In the genomic region with DNA sequence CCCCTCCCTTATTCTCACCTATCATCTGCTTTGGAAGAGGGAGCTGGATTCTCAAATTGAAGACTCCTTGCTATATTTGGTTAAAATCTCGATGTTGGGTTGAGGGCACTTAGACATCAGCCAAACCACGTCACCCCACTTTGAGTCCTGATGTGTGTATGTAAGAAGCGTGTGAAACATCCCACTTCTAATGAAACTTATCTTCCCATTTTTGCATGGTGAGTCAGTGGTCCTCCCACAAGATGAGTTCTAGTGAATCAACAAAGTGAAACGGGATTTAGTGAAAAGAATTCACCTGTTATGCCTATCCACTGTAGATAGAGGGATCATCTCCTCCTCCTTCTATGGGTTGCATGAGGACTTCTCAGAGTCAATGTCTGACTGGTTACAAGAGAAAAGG, we compare ENCODE assay signal across 21 cellular contexts. TPM values are rescaled to one million over a fixed set of nuclear protein-coding genes. Genes with fewer than 3 reads are reported as not detected.
A peak's percentile ranks its signal among the peaks of the same experiment; 100 is the strongest.
DNase-seq lines count a peak whose midpoint lies in the region; ATAC-seq, FAIRE-seq and TF ChIP-seq lines count a peak whose summit lies in the region.
"Had no signal": no experiment of that assay in that cellular context is flagged by ENCODE, and none has a peak within 500 bp of the region (broad histone marks: within the 10 kb centered on the region; RNA-seq: fewer than 3 reads in every experiment).

No MANE protein-coding gene starts in this region.

- H3K9ac ChIP-seq in HepG2 (ENCODE audit: insufficient read depth, low read depth, low read length) = no peak overlapping the region

- in situ Hi-C loops in HepG2 (cut with HindIII; ENCODE audit: extremely low pct_ligation_motif_present, low pct_unique_long_range_greater_than_20kb) = no loop called here

- H2AFZ ChIP-seq in HepG2 (ENCODE audit: low read length) = no peak overlapping the region

- H3K9me3 Mint-ChIP-seq in stimulated activated memory B cell treated with anti-CD40 and anti-IgM and Interleukin-4, amounts not matched to agents 10 μg/mL and 1 μg/mL and 100 μg/mL, for 72 hours = peaks cover 11% of the 10 kb centered on the region

- H3K9me3 ChIP-seq in HepG2 (ENCODE audit: low read length) (no peaks in the 10 kb centered on the region), right lobe of liver (no peaks in the 10 kb centered on the region), right cardiac atrium (ENCODE audit: control insufficient read depth, low read length) (no peaks in the 10 kb centered on the region)
- H3K9me3 ChIP-seq: BE2C had no signal

- TF ChIP-seq EP300 in HepG2 (IDR thresholded peaks at IDR 0.05; ENCODE audit: low read depth in 2 of 2, low read length in 2 of 2) (no peak), HepG2 (CRISPR knock-in tag; IDR thresholded peaks at IDR 0.05; ENCODE audit: borderline replicate concordance) (no peak)

- H3K27me3 ChIP-seq in HepG2 (ENCODE audit: control insufficient read depth in 1 of 2, insufficient read depth in 2 of 2, low read length in 2 of 2) (no peaks in the 10 kb centered on the region), right lobe of liver (no peaks in the 10 kb centered on the region), right cardiac atrium (ENCODE audit: control insufficient read depth, insufficient read depth) (no peaks in the 10 kb centered on the region)
- H3K27me3 ChIP-seq: BE2C had no signal

- no peaks in the 10 kb centered on the region for H3K4me1 Mint-ChIP-seq in stimulated activated memory B cell treated with anti-CD40 and anti-IgM and Interleukin-4, amounts not matched to agents 10 μg/mL and 1 μg/mL and 100 μg/mL, for 72 hours
- H3K4me1 Mint-ChIP-seq: IgD-negative memory B cell had no signal

- peaks cover 12% of the 10 kb centered on the region for H3K36me3 Mint-ChIP-seq in stimulated activated memory B cell treated with anti-CD40 and anti-IgM and Interleukin-4, amounts not matched to agents 10 μg/mL and 1 μg/mL and 100 μg/mL, for 72 hours

- TF ChIP-seq CTCF in HepG2 (CRISPR knock-in tag; IDR thresholded peaks at IDR 0.05) (no peak), right lobe of liver (IDR thresholded peaks at IDR 0.05) (no peak)

- no peak overlapping the region for H3K27ac ChIP-seq in HepG2 (ENCODE audit: extremely low read length, insufficient read depth, low read length)
- H3K27ac ChIP-seq in right lobe of liver = no peak overlapping the region
- no peak overlapping the region for H3K27ac ChIP-seq in right cardiac atrium (ENCODE audit: low read length)
- H3K27ac ChIP-seq: RWPE1 had no signal

- H3K79me2 ChIP-seq in HepG2 (ENCODE audit: insufficient read depth, low read length) = no peaks in the 10 kb centered on the region

- peaks cover 38% of the 10 kb centered on the region for H3K4me1 ChIP-seq in HepG2 (ENCODE audit: insufficient read depth, low read length)
- H3K4me1 ChIP-seq in right lobe of liver = no peaks in the 10 kb centered on the region
- peaks cover 4% of the 10 kb centered on the region for H3K4me1 ChIP-seq in right cardiac atrium (ENCODE audit: control insufficient read depth, insufficient read depth, low read length)
- H3K4me1 ChIP-seq: BE2C, Caco-2 had no signal

- no peak for TF ChIP-seq RAD21 in HepG2 (CRISPR knock-in tag; IDR thresholded peaks at IDR 0.05)

- CTCF ChIA-PET in HepG2 (lab: Yijun Ruan, JAX; ENCODE audit: low intra/inter-chr PET ratio, low total read pairs) = no interaction called here

- H3K36me3 ChIP-seq in HepG2 (replicated peaks in 1 of 2; ENCODE audit: control insufficient read depth in 1 of 2, insufficient read depth in 2 of 2, low read length in 2 of 2) (no peaks in the 10 kb centered on the region), right lobe of liver (no peaks in the 10 kb centered on the region)
- H3K36me3 ChIP-seq: BE2C had no signal

- no peak overlapping the region for H3K4me3 Mint-ChIP-seq in stimulated activated memory B cell treated with anti-CD40 and anti-IgM and Interleukin-4, amounts not matched to agents 10 μg/mL and 1 μg/mL and 100 μg/mL, for 72 hours
- H3K4me3 Mint-ChIP-seq: CD4-positive, alpha-beta T cell; IgD-negative memory B cell had no signal

- no peak overlapping the region for H3K27ac Mint-ChIP-seq in stimulated activated memory B cell treated with anti-CD40 and anti-IgM and Interleukin-4, amounts not matched to agents 10 μg/mL and 1 μg/mL and 100 μg/mL, for 72 hours
- H3K27ac Mint-ChIP-seq: CD4-positive, alpha-beta T cell; IgD-negative memory B cell had no signal

- ATAC-seq in HepG2 = no peak; the same call in 2 of the 3 replicates
- no peak for ATAC-seq in right lobe of liver
- ATAC-seq in right cardiac atrium = no peak
- ATAC-seq in stimulated activated memory B cell treated with anti-CD40 and anti-IgM and Interleukin-4, amounts not matched to agents 10 μg/mL and 1 μg/mL and 100 μg/mL, for 72 hours = no peak

- intact Hi-C loops in HepG2 (cut with micrococcal nuclease; ENCODE audit: unreplicated experiment) (loop anchor here (2.0 kb wide), 1 partner anchor 47 kb away; no protein-coding TSS in a partner anchor), right lobe of liver (cut with DNase I) (no loop called here), right cardiac atrium (cut with DNase I) (no loop called here)

- WGBS in HepG2 (ENCODE audit: low lambda C conversion rate) = 63% methylated on average over 4 of the region's 4 CpGs
- WGBS in right lobe of liver (ENCODE audit: insufficient coverage, low coverage, low lambda C conversion rate, missing lambda C conversion rate) = 67% methylated on average over 2 of the region's 4 CpGs
- WGBS in right cardiac atrium = 84% methylated on average over 4 of the region's 4 CpGs

- H4K20me1 ChIP-seq in HepG2 (ENCODE audit: insufficient read depth, low read length) = no peaks in the 10 kb centered on the region

- FAIRE-seq in HepG2 (lab: Jason Lieb, UNC) = no peak
- no peak for FAIRE-seq in RCC 7860 (lab: Jason Lieb, UNC)

- H3K27me3 Mint-ChIP-seq in stimulated activated memory B cell treated with anti-CD40 and anti-IgM and Interleukin-4, amounts not matched to agents 10 μg/mL and 1 μg/mL and 100 μg/mL, for 72 hours = peaks cover 49% of the 10 kb centered on the region

- H3K4me2 ChIP-seq in HepG2 (ENCODE audit: low read depth, low read length) = peak overlapping the region; percentile 48

- no peak overlapping the region for H3K4me3 ChIP-seq in HepG2 (replicated peaks in 1 of 3; ENCODE audit: insufficient read depth in 1 of 3, low read depth in 2 of 3, low read length in 3 of 3)
- no peak overlapping the region for H3K4me3 ChIP-seq in right lobe of liver
- H3K4me3 ChIP-seq in right cardiac atrium (ENCODE audit: low read length) = no peak overlapping the region

- TF ChIP-seq POLR2A in HepG2 (IDR thresholded peaks at IDR 0.05; ENCODE audit: insufficient read depth in 1 of 2, low read depth in 2 of 2, low read length in 2 of 2) (no peak), right lobe of liver (IDR thresholded peaks at IDR 0.05) (no peak)

- no TSS peak for BruUV-seq in HepG2 (replicated peaks; lab: Mats Ljungman, UMichigan)

- POLR2A ChIA-PET in HepG2 (lab: Yijun Ruan, JAX) = interaction anchor here (1.1 kb wide), 1 partner anchor 46 kb away, joined by 6 read pairs; no protein-coding TSS in a partner anchor

- DNase-seq in HepG2 (ENCODE audit: low spot score) = peak; percentile 29
- DNase-seq in right lobe of liver = no peak
- peak; percentile 13 for DNase-seq in RCC 7860 (ENCODE audit: low spot score)
- DNase-seq in iris pigment epithelial cell (ENCODE audit: low read depth) = peak; percentile 10
- DNase-seq in right cardiac atrium = no peak
- no peak for DNase-seq in activated T-cell treated with anti-CD3 and anti-CD28 coated beads, Interleukin-2, amount 50 U/mL, for 1 hour
- no peak for DNase-seq in SIG-M5 treated with dmso at 0.1 percent for 504 hours (lab: John Stamatoyannopoulos, UW; ENCODE audit: unreplicated experiment)
- DNase-seq: 8988T; BE2C; Caco-2; CD4-positive, alpha-beta T cell; H7; Kasumi-1; NCI-H1105; NCI-H1694; NCI-H2081 treated with DMSO at 0.1 percent for 48 hours; OCI-M1; SIG-M5 had no signal

TF ChIP-seq in HepG2, 621 proteins besides CTCF, POLR2A, EP300 and RAD21 (continues in another document):
- TF ChIP-seq, protein P1, sequence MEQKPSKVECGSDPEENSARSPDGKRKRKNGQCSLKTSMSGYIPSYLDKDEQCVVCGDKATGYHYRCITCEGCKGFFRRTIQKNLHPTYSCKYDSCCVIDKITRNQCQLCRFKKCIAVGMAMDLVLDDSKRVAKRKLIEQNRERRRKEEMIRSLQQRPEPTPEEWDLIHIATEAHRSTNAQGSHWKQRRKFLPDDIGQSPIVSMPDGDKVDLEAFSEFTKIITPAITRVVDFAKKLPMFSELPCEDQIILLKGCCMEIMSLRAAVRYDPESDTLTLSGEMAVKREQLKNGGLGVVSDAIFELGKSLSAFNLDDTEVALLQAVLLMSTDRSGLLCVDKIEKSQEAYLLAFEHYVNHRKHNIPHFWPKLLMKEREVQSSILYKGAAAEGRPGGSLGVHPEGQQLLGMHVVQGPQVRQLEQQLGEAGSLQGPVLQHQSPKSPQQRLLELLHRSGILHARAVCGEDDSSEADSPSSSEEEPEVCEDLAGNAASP (CRISPR knock-in tag; IDR thresholded peaks at IDR 0.05; ENCODE audit: borderline replicate concordance) = no peak
- TF ChIP-seq ZNF3 (CRISPR knock-in tag; IDR thresholded peaks at IDR 0.05) = no peak

RNA-seq across cellular contexts. Expression of a gene that starts 51.4 kb away (rescaled TPM):
- 13.0 and 17.7 TPM in 2 replicates for total RNA-seq in HepG2 (2016; rRNA removed; fragmentation: Illumina TruSeq; extraction: Trizol)
- 8.2 and 14.6 TPM in 2 replicates for total RNA-seq in HepG2 (2016; cell fraction: cytosol; rRNA removed; fragmentation: Illumina TruSeq; extraction: Trizol; ENCODE audit: low read depth)
- 13.6 and 15.0 TPM in 2 replicates for total RNA-seq in HepG2 (2016; cell fraction: insoluble cytoplasmic fraction; rRNA removed; fragmentation: Illumina TruSeq; extraction: Trizol)
- 14.7 and 17.3 TPM in 2 replicates for total RNA-seq in HepG2 (2016; cell fraction: membrane; rRNA removed; fragmentation: Illumina TruSeq; extraction: Trizol)
- total RNA-seq in HepG2 (2016; cell fraction: nucleus; rRNA removed; fragmentation: Illumina TruSeq; extraction: Trizol) = 17.1 and 21.0 TPM in 2 replicates
- 34.4 and 37.0 TPM in 2 replicates for polyA plus RNA-seq in HepG2 (2011; rRNA removed)
- polyA plus RNA-seq in HepG2 (2011; cell fraction: cytosol; rRNA removed) = 35.1 and 36.7 TPM in 2 replicates
- polyA plus RNA-seq in HepG2 (2011; cell fraction: nucleus; rRNA removed) = 42.3 and 51.3 TPM in 2 replicates
- 50.2 and 57.7 TPM in 2 replicates for polyA plus RNA-seq in HepG2 (2012)
- polyA plus RNA-seq in HepG2 (2016; cell fraction: cytosol; fragmentation: Illumina TruSeq; extraction: Trizol; ENCODE audit: low read depth) = 7.2 and 7.7 TPM in 2 replicates
- 35.3 and 42.4 TPM in 2 replicates for polyA plus RNA-seq in HepG2 (2016; cell fraction: insoluble cytoplasmic fraction; fragmentation: Illumina TruSeq; extraction: Trizol; ENCODE audit: low read depth)
- polyA plus RNA-seq in HepG2 (2016; cell fraction: membrane; fragmentation: Illumina TruSeq; extraction: Trizol; ENCODE audit: low read depth) = 18.9 and 19.9 TPM in 2 replicates
- polyA plus RNA-seq in HepG2 (2016; cell fraction: nucleus; fragmentation: Illumina TruSeq; extraction: Trizol; ENCODE audit: insufficient read depth, low read depth) = 39.6 and 40.2 TPM in 2 replicates
- polyA minus RNA-seq in HepG2 (2011; rRNA and poly(A)+ RNA removed; ENCODE audit: low replicate concordance) = 4.9 and 74.4 TPM in 2 replicates
- 42.6 and 50.6 TPM in 2 replicates for polyA minus RNA-seq in HepG2 (2011; cell fraction: cytosol; rRNA and poly(A)+ RNA removed)
- 36.3 and 43.9 TPM in 2 replicates for polyA minus RNA-seq in HepG2 (2011; cell fraction: nucleus; rRNA and poly(A)+ RNA removed)
- total RNA-seq in right lobe of liver = 10 to 100 TPM; 11.0 to 22.5 (median 15.2) TPM
- total RNA-seq in right cardiac atrium = 10 to 100 TPM; 14.3 to 17.9 (median 16.4) TPM
- polyA plus RNA-seq in right cardiac atrium = 9.2 TPM

Comparison
In these comparisons a context has a peak if more than half of its experiments do, and no peak if none do; other contexts are left out.
1. DNase-seq: peak in HepG2 (single experiment), RCC 7860 (single experiment) and iris pigment epithelial cell (single experiment); none in right lobe of liver (0 of 3), right cardiac atrium (0 of 3), activated T-cell treated with anti-CD3 and anti-CD28 coated beads, Interleukin-2, amount 50 U/mL, for 1 hour (single experiment) and SIG-M5 treated with dmso at 0.1 percent for 504 hours (single experiment).